In genomic region chr3:65587650-65588439, GRCh38 we compare ENCODE assay signal across 30 cellular contexts.
"Had no signal": no experiment of that assay in that cellular context is flagged by ENCODE, and none has a peak within 500 bp of the region (broad histone marks: within the 10 kb centered on the region; RNA-seq: fewer than 3 reads in every experiment).

No MANE protein-coding gene starts in this region.

- H3K9me3 Mint-ChIP-seq: activated B cell treated with CpG ODN at 0.5 μM for 24 hours; activated CD8-positive, alpha-beta T cell treated with anti-CD3 and anti-CD28 coated beads for 36 hours; activated T-helper 2 cell treated with anti-CD3 and anti-CD28 coated beads, Interferon-gamma antibody, Interleukin-2, Interleukin-4, amounts not matched to agents 10 μg/mL and 5 μg/mL and 100 μg/mL, durations not matched to agents 14 hours and 24 hours and 36 hours; endodermal cell; T-helper 2 cell treated with Interferon-gamma antibody and Interleukin-4, amounts not matched to agents 5 μg/mL and 100 μg/mL, for 36 hours had no signal

- H3K27me3 Mint-ChIP-seq: activated B cell treated with CpG ODN at 0.5 μM for 24 hours; activated CD8-positive, alpha-beta memory T cell treated with anti-CD3 and anti-CD28 coated beads, Interleukin-2, amount 10 ng/mL, durations not matched to agents 7 days and 5 days; activated CD8-positive, alpha-beta T cell treated with anti-CD3 and anti-CD28 coated beads for 36 hours; central memory CD8-positive, alpha-beta T cell; dendritic cell treated with granulocyte-macrophage colony-stimulating factor and Interleukin-4, amounts not matched to agents 40 ng/mL and 50 ng/mL, for 4 days; stimulated activated naive B cell treated with anti-CD40 and anti-IgM and Interleukin-4, amounts not matched to agents 10 μg/mL and 1 μg/mL and 100 μg/mL, for 72 hours had no signal

- H3K27me3 ChIP-seq: breast epithelium, esophagus squamous epithelium, heart right ventricle, right atrium auricular region, stomach, thyroid gland, upper lobe of left lung, vagina had no signal

- H3K27ac ChIP-seq: breast epithelium, esophagus squamous epithelium, heart right ventricle, right atrium auricular region, stomach, thyroid gland, upper lobe of left lung, vagina had no signal

- H3K36me3 ChIP-seq: breast epithelium, esophagus squamous epithelium, heart right ventricle, right atrium auricular region, stomach, thyroid gland, upper lobe of left lung, vagina had no signal

- H3K4me1 ChIP-seq: breast epithelium, upper lobe of left lung, vagina had no signal

- H3K4me3 ChIP-seq: breast epithelium, esophagus squamous epithelium, heart right ventricle, right atrium auricular region, smooth muscle cell, stomach, thyroid gland, upper lobe of left lung, vagina had no signal

- H3K4me1 Mint-ChIP-seq: activated B cell treated with CpG ODN at 0.5 μM for 24 hours; activated CD8-positive, alpha-beta memory T cell treated with anti-CD3 and anti-CD28 coated beads, Interleukin-2, amount 10 ng/mL, durations not matched to agents 7 days and 5 days; central memory CD8-positive, alpha-beta T cell; endodermal cell; naive thymus-derived CD8-positive, alpha-beta T cell; stimulated activated naive B cell treated with anti-CD40 and anti-IgM and Interleukin-4, amounts not matched to agents 10 μg/mL and 1 μg/mL and 100 μg/mL, for 72 hours; T-cell had no signal

- ATAC-seq: activated CD8-positive, alpha-beta memory T cell treated with anti-CD3 and anti-CD28 coated beads, Interleukin-2, amount 10 ng/mL, durations not matched to agents 7 days and 5 days; activated CD8-positive, alpha-beta T cell treated with anti-CD3 and anti-CD28 coated beads for 36 hours; activated naive CD4-positive, alpha-beta T cell treated with anti-CD3 and anti-CD28 coated beads, Interleukin-2, amount 50 U/mL, for 72 hours; heart right ventricle; naive thymus-derived CD8-positive, alpha-beta T cell; stimulated activated naive B cell treated with anti-CD40 and anti-IgM and Interleukin-4, amounts not matched to agents 10 μg/mL and 1 μg/mL and 100 μg/mL, for 72 hours; T-cell had no signal

- H3K4me3 Mint-ChIP-seq: activated B cell treated with CpG ODN at 0.5 μM for 24 hours; activated CD8-positive, alpha-beta memory T cell treated with anti-CD3 and anti-CD28 coated beads, Interleukin-2, amount 10 ng/mL, durations not matched to agents 7 days and 5 days; activated CD8-positive, alpha-beta T cell treated with anti-CD3 and anti-CD28 coated beads for 36 hours; central memory CD8-positive, alpha-beta T cell; dendritic cell treated with granulocyte-macrophage colony-stimulating factor and Interleukin-4, amounts not matched to agents 40 ng/mL and 50 ng/mL, for 4 days; endodermal cell; naive thymus-derived CD8-positive, alpha-beta T cell; neural crest cell; stimulated activated naive B cell treated with anti-CD40 and anti-IgM and Interleukin-4, amounts not matched to agents 10 μg/mL and 1 μg/mL and 100 μg/mL, for 72 hours; T-cell; T-helper 2 cell treated with Interferon-gamma antibody and Interleukin-4, amounts not matched to agents 5 μg/mL and 100 μg/mL, for 36 hours had no signal

- H3K27ac Mint-ChIP-seq: activated B cell treated with CpG ODN at 0.5 μM for 24 hours; activated CD8-positive, alpha-beta memory T cell treated with anti-CD3 and anti-CD28 coated beads, Interleukin-2, amount 10 ng/mL, durations not matched to agents 7 days and 5 days; activated CD8-positive, alpha-beta T cell treated with anti-CD3 and anti-CD28 coated beads for 36 hours; activated naive CD4-positive, alpha-beta T cell treated with anti-CD3 and anti-CD28 coated beads, Interleukin-2, amount 50 U/mL, for 72 hours; activated T-helper 2 cell treated with anti-CD3 and anti-CD28 coated beads, Interferon-gamma antibody, Interleukin-2, Interleukin-4, amounts not matched to agents 10 μg/mL and 5 μg/mL and 100 μg/mL, durations not matched to agents 14 hours and 24 hours and 36 hours; dendritic cell treated with granulocyte-macrophage colony-stimulating factor and Interleukin-4, amounts not matched to agents 40 ng/mL and 50 ng/mL, for 4 days; endodermal cell; naive thymus-derived CD8-positive, alpha-beta T cell; stimulated activated naive B cell treated with anti-CD40 and anti-IgM and Interleukin-4, amounts not matched to agents 10 μg/mL and 1 μg/mL and 100 μg/mL, for 72 hours; T-cell; T-helper 2 cell treated with Interferon-gamma antibody and Interleukin-4, amounts not matched to agents 5 μg/mL and 100 μg/mL, for 36 hours had no signal

- H3K36me3 Mint-ChIP-seq: activated CD8-positive, alpha-beta memory T cell treated with anti-CD3 and anti-CD28 coated beads, Interleukin-2, amount 10 ng/mL, durations not matched to agents 7 days and 5 days; activated naive CD4-positive, alpha-beta T cell treated with anti-CD3 and anti-CD28 coated beads, Interleukin-2, amount 50 U/mL, for 72 hours; naive thymus-derived CD8-positive, alpha-beta T cell; stimulated activated naive B cell treated with anti-CD40 and anti-IgM and Interleukin-4, amounts not matched to agents 10 μg/mL and 1 μg/mL and 100 μg/mL, for 72 hours; T-cell had no signal

- DNase-seq: activated B cell treated with CpG ODN at 0.5 μM for 24 hours; activated CD4-positive, alpha-beta T cell treated with anti-CD3 and anti-CD28 coated beads, Interleukin-2, amount 50 U/mL, for 1 hour; activated CD8-positive, alpha-beta memory T cell treated with anti-CD3 and anti-CD28 coated beads, Interleukin-2, amount 10 ng/mL, durations not matched to agents 7 days and 5 days; activated CD8-positive, alpha-beta T cell treated with anti-CD3 and anti-CD28 coated beads for 36 hours; activated naive CD4-positive, alpha-beta T cell; activated T-cell treated with anti-CD3 and anti-CD28 coated beads, Interleukin-2, amount 50 U/mL, for 48 hours; endodermal cell; esophagus squamous epithelium; foreskin melanocyte; heart right ventricle; midbrain; naive thymus-derived CD8-positive, alpha-beta T cell; stimulated activated CD4-positive, alpha-beta T cell treated with anti-CD3 and anti-CD28 coated beads, Interleukin-1b, Interleukin-23, amount 100 ng/mL, for 48 hours; stimulated activated CD4-positive, alpha-beta T cell treated with anti-CD3 and anti-CD28 coated beads, Interleukin-4, amount 100 ng/mL, for 4 hours; stimulated activated CD8-positive, alpha-beta memory T cell treated with anti-CD3 and anti-CD28 coated beads, Interleukin-4, amount 100 ng/mL, for 48 hours; stimulated activated naive B cell treated with anti-CD40 and anti-IgM and Interleukin-4, amounts not matched to agents 10 μg/mL and 1 μg/mL and 100 μg/mL, for 72 hours; stomach; T-cell; thyroid gland; upper lobe of left lung had no signal

- H3K9me3 ChIP-seq: breast epithelium, esophagus squamous epithelium, heart right ventricle, right atrium auricular region, stomach, thyroid gland, upper lobe of left lung, vagina had no signal
